In genomic region chr6:37362101-37362823, GRCh38 we compare ENCODE assay signal across 25 cellular contexts.
"Had no signal": no experiment of that assay in that cellular context is flagged by ENCODE, and none has a peak within 500 bp of the region (broad histone marks: within the 10 kb centered on the region; RNA-seq: fewer than 3 reads in every experiment).

No MANE protein-coding gene starts in this region.

- H3K4me1 ChIP-seq: parathyroid adenoma, right lobe of liver, uterus had no signal

- H3K27ac Mint-ChIP-seq: activated B cell treated with CpG ODN at 0.5 μM for 24 hours; activated CD4-positive, alpha-beta memory T cell treated with anti-CD3 and anti-CD28 coated beads for 36 hours; activated CD4-positive, alpha-beta T cell treated with anti-CD3 and anti-CD28 coated beads for 36 hours; activated naive CD4-positive, alpha-beta T cell treated with anti-CD3 and anti-CD28 coated beads for 36 hours; activated naive CD8-positive, alpha-beta T cell treated with anti-CD3 and anti-CD28 coated beads, Interleukin-2, amount 10 ng/mL, durations not matched to agents 7 days and 5 days; activated T-cell treated with anti-CD3 and anti-CD28 coated beads, Interleukin-2, amount 50 U/mL, for 72 hours; dendritic cell treated with granulocyte-macrophage colony-stimulating factor and Interleukin-4, amounts not matched to agents 40 ng/mL and 50 ng/mL, for 4 days; nephron progenitor cell; stimulated activated memory B cell treated with anti-CD40 and anti-IgM and Interleukin-4, amounts not matched to agents 10 μg/mL and 1 μg/mL and 100 μg/mL, for 72 hours had no signal

- H3K9me3 ChIP-seq: body of pancreas, lower lobe of right lung, mucosa of descending colon, right lobe of liver, testis, uterus had no signal

- H2AFZ ChIP-seq: parathyroid adenoma had no signal

- H3K9ac ChIP-seq: parathyroid adenoma had no signal

- H3K4me3 ChIP-seq: body of pancreas, lower lobe of right lung, mucosa of descending colon, right lobe of liver, skin epidermis, testis, uterus had no signal

- H3K4me3 Mint-ChIP-seq: activated B cell treated with CpG ODN at 0.5 μM for 24 hours; activated CD4-positive, alpha-beta memory T cell treated with anti-CD3 and anti-CD28 coated beads for 36 hours; activated CD4-positive, alpha-beta T cell treated with anti-CD3 and anti-CD28 coated beads for 36 hours; activated naive CD4-positive, alpha-beta T cell treated with anti-CD3 and anti-CD28 coated beads for 36 hours; activated naive CD8-positive, alpha-beta T cell treated with anti-CD3 and anti-CD28 coated beads, Interleukin-2, amount 10 ng/mL, durations not matched to agents 7 days and 5 days; activated T-cell treated with anti-CD3 and anti-CD28 coated beads, Interleukin-2, amount 50 U/mL, for 72 hours; dendritic cell treated with granulocyte-macrophage colony-stimulating factor and Interleukin-4, amounts not matched to agents 40 ng/mL and 50 ng/mL, for 4 days; nephron progenitor cell; stimulated activated memory B cell treated with anti-CD40 and anti-IgM and Interleukin-4, amounts not matched to agents 10 μg/mL and 1 μg/mL and 100 μg/mL, for 72 hours had no signal

- H3K36me3 Mint-ChIP-seq: activated naive CD8-positive, alpha-beta T cell treated with anti-CD3 and anti-CD28 coated beads, Interleukin-2, amount 10 ng/mL, durations not matched to agents 7 days and 5 days had no signal

- ATAC-seq: activated CD4-positive, alpha-beta T cell treated with anti-CD3 and anti-CD28 coated beads for 36 hours; activated T-cell treated with anti-CD3 and anti-CD28 coated beads, Interleukin-2, amount 50 U/mL, for 72 hours; body of pancreas; mucosa of descending colon; right lobe of liver; stimulated activated memory B cell treated with anti-CD40 and anti-IgM and Interleukin-4, amounts not matched to agents 10 μg/mL and 1 μg/mL and 100 μg/mL, for 72 hours had no signal

- H3K9me3 Mint-ChIP-seq: activated B cell treated with CpG ODN at 0.5 μM for 24 hours; activated CD4-positive, alpha-beta memory T cell treated with anti-CD3 and anti-CD28 coated beads for 36 hours; activated naive CD4-positive, alpha-beta T cell treated with anti-CD3 and anti-CD28 coated beads for 36 hours; activated naive CD8-positive, alpha-beta T cell treated with anti-CD3 and anti-CD28 coated beads, Interleukin-2, amount 10 ng/mL, durations not matched to agents 7 days and 5 days; activated T-cell treated with anti-CD3 and anti-CD28 coated beads, Interleukin-2, amount 50 U/mL, for 72 hours; dendritic cell treated with granulocyte-macrophage colony-stimulating factor and Interleukin-4, amounts not matched to agents 40 ng/mL and 50 ng/mL, for 4 days; nephron progenitor cell; stimulated activated memory B cell treated with anti-CD40 and anti-IgM and Interleukin-4, amounts not matched to agents 10 μg/mL and 1 μg/mL and 100 μg/mL, for 72 hours had no signal

- DNase-seq: activated B cell treated with CpG ODN at 0.5 μM for 24 hours; activated CD4-positive, alpha-beta memory T cell treated with anti-CD3 and anti-CD28 coated beads for 36 hours; activated CD4-positive, alpha-beta T cell treated with anti-CD3 and anti-CD28 coated beads for 36 hours; activated effector memory CD4-positive, alpha-beta T cell treated with Interleukin-2 at 50 U/mL for 16 hours; activated naive CD4-positive, alpha-beta T cell treated with anti-CD3 and anti-CD28 coated beads for 36 hours; activated naive CD8-positive, alpha-beta T cell treated with anti-CD3 and anti-CD28 coated beads, Interleukin-2, amount 10 ng/mL, durations not matched to agents 7 days and 5 days; activated T-cell treated with anti-CD3 and anti-CD28 coated beads, Interleukin-2, amount 50 U/mL, for 72 hours; amygdala; body of pancreas; effector CD4-positive, alpha-beta T cell; foreskin fibroblast; kidney; lower lobe of right lung; mesendoderm; mucosa of descending colon; nephron progenitor cell; right lobe of liver; stimulated activated CD4-positive, alpha-beta T cell treated with anti-CD3 and anti-CD28 coated beads, Interleukin-2, amount 100 ng/mL, for 24 hours; testis; trophoblast cell; uterus had no signal

- H3K36me3 ChIP-seq: uterus had no signal

- H3K4me1 Mint-ChIP-seq: activated B cell treated with CpG ODN at 0.5 μM for 24 hours; activated CD4-positive, alpha-beta T cell treated with anti-CD3 and anti-CD28 coated beads for 36 hours had no signal

- H3K27me3 Mint-ChIP-seq: activated B cell treated with CpG ODN at 0.5 μM for 24 hours; activated CD4-positive, alpha-beta memory T cell treated with anti-CD3 and anti-CD28 coated beads for 36 hours; activated CD4-positive, alpha-beta T cell treated with anti-CD3 and anti-CD28 coated beads for 36 hours; activated naive CD8-positive, alpha-beta T cell treated with anti-CD3 and anti-CD28 coated beads, Interleukin-2, amount 10 ng/mL, durations not matched to agents 7 days and 5 days; dendritic cell treated with granulocyte-macrophage colony-stimulating factor and Interleukin-4, amounts not matched to agents 40 ng/mL and 50 ng/mL, for 4 days; stimulated activated memory B cell treated with anti-CD40 and anti-IgM and Interleukin-4, amounts not matched to agents 10 μg/mL and 1 μg/mL and 100 μg/mL, for 72 hours had no signal

- H3K27ac ChIP-seq: body of pancreas, lower lobe of right lung, parathyroid adenoma, right lobe of liver, skin epidermis, testis, uterus had no signal

- H3K27me3 ChIP-seq: body of pancreas, right lobe of liver, testis, uterus had no signal
